In the genomic region with DNA sequence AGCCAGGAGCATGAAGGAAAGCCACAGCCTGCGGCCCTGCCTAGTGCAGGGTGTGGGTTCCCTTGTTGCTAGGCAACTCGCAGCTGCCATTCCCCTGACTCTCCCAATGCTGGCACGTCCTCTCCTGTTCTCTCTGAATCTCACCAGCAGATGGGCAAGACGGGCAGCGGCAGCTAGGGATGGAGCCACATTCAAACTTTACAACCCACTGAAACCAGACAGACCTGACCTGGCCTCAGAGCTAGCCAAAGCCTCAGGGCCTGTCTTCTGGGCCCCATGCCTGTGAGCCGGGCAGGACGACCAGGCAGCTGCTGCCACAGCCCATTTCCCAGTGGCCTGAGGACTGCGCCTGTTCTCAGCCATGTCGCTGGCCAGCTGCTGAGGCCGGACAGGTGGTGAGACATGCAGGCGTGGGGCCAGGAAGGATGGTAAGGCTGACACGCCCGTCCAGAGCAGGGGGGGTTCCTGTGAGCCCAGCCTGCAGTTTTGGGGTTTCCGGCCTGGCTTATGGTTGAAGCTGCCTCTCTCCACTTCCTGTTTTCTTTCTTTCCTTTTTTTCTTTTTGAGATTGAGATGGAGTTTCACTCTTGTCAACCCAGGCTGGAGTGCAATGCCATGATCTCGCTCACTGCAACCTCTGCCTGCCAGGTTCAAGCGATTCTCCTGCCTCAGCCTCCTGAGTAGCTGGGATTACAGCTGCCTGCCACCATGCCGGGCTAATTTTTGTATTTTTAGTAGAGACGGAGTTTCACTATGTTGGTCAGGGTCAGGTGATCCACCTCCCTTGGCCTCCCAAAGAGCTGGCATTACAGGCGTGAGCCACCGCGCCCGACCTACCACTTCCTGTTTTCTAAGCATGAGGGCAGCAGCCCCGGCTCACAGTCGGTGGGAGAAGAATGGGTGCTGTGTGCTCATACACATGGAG, we compare ENCODE assay signal across 8 cellular contexts. TPM values are rescaled to one million over a fixed set of nuclear protein-coding genes. Genes with fewer than 3 reads are reported as not detected.
A peak's percentile ranks its signal among the peaks of the same experiment; 100 is the strongest.
DNase-seq lines count a peak whose midpoint lies in the region; ATAC-seq and TF ChIP-seq lines count a peak whose summit lies in the region.

No MANE protein-coding gene starts in this region.

- DNase-seq in COLO668 (lab: John Stamatoyannopoulos, UW; ENCODE audit: unreplicated experiment) (peak; percentile 56), T-helper 9 cell (peak; percentile 69), mammary epithelial cell (peak; percentile 87), posterior vena cava (ENCODE audit: low spot score) (peak; percentile 88), head of caudate nucleus (no peak), NCI-H2107 treated with DMSO at 0.1 percent for 48 hours (lab: John Stamatoyannopoulos, UW; ENCODE audit: unreplicated experiment) (no peak), nephron progenitor cell (no peak)

- peak in 1 of 2 donors; percentile 20 for TF ChIP-seq CTCF in mammary epithelial cell (conservative IDR thresholded peaks at IDR 0.05 in 1 of 2, IDR thresholded peaks at IDR 0.05 in 1 of 2; ENCODE audit: extremely low read depth in 1 of 2, insufficient read depth in 1 of 2, low read depth in 1 of 2, low read length in 2 of 2)
- no peak for TF ChIP-seq CTCF in nephron progenitor cell (IDR thresholded peaks at IDR 0.05)

- BruUV-seq in mammary epithelial cell (replicated peaks; lab: Mats Ljungman, UMichigan): no TSS peak

- ATAC-seq in HG03097 (IDR thresholded peaks at IDR 0.05; ENCODE audit: low FRiP score, unreplicated experiment): peak; percentile 40

- H2AFZ ChIP-seq in mammary epithelial cell (ENCODE audit: low read depth, low read length): peak overlapping the region; percentile 33

- peaks cover 37% of the 10 kb centered on the region for H3K4me1 Mint-ChIP-seq in nephron progenitor cell

- WGBS in mammary epithelial cell (ENCODE audit: low coverage, missing lambda C conversion rate): 66% methylated on average over 14 of the region's 24 CpGs

- peak overlapping the region; percentile 69 for H3K4me2 ChIP-seq in mammary epithelial cell (ENCODE audit: insufficient read depth, low read depth, low read length)

- H3K9me3 Mint-ChIP-seq in nephron progenitor cell: no peaks in the 10 kb centered on the region

- no peak overlapping the region for H3K4me3 ChIP-seq in mammary epithelial cell (replicated peaks in 1 of 3; ENCODE audit: insufficient read depth in 1 of 3, low read depth in 2 of 3, low read length in 3 of 3)

- H3K27ac Mint-ChIP-seq in nephron progenitor cell: no peak overlapping the region

- intact Hi-C loops in mammary epithelial cell (cut with micrococcal nuclease) (loop anchor here (10.0 kb wide), 1 partner anchor 563 kb away; the partner anchor contains the start of gene RPL3), posterior vena cava (cut with DNase I) (no loop called here), head of caudate nucleus (cut with DNase I) (loop anchor here (5.0 kb wide), 1 partner anchor 44 kb away; the partner anchor contains the start of gene GTPBP1)

- H3K79me2 ChIP-seq in mammary epithelial cell (ENCODE audit: insufficient read depth, low read length): peaks cover 26% of the 10 kb centered on the region

- H3K4me3 Mint-ChIP-seq in nephron progenitor cell: no peak overlapping the region

- H3K9ac ChIP-seq in mammary epithelial cell (ENCODE audit: insufficient read depth, low read length): no peak overlapping the region

- peaks cover 15% of the 10 kb centered on the region for H3K36me3 ChIP-seq in mammary epithelial cell (ENCODE audit: insufficient read depth, low read length)

- CTCF ChIA-PET in mammary epithelial cell (lab: Charles Lee; ENCODE audit: low non-redundant PET): no interaction called here

- dilution Hi-C loops in mammary epithelial cell (cut with HindIII; ENCODE audit: low sequenced_read_pairs): no loop called here

- peak overlapping the region; percentile 10 for H3K27ac ChIP-seq in mammary epithelial cell (ENCODE audit: insufficient read depth, low read depth, low read length)

- H3K27me3 Mint-ChIP-seq in nephron progenitor cell (ENCODE audit: low read depth, poor library complexity): peaks cover 3% of the 10 kb centered on the region

- no peaks in the 10 kb centered on the region for H3K9me3 ChIP-seq in mammary epithelial cell (replicated peaks; ENCODE audit: insufficient read depth, low read length)

- no peaks in the 10 kb centered on the region for H3K27me3 ChIP-seq in mammary epithelial cell (ENCODE audit: insufficient read depth, low read length)

- no peaks in the 10 kb centered on the region for H4K20me1 ChIP-seq in mammary epithelial cell (ENCODE audit: insufficient read depth, low read length)

- in situ Hi-C loops in mammary epithelial cell (cut with MboI; ENCODE audit: low sequenced_read_pairs in 2 of 2): loop anchor here in 1 of 2 donors (25.0 kb wide), 2 partner anchors 261 to 561 kb away; partner anchors contain the start of genes APOBEC3C, APOBEC3D and RPL3

- peaks cover 20% of the 10 kb centered on the region for H3K36me3 Mint-ChIP-seq in nephron progenitor cell (ENCODE audit: low read depth)

- H3K4me1 ChIP-seq in mammary epithelial cell (ENCODE audit: insufficient read depth, low read length): peaks cover 55% of the 10 kb centered on the region

RNA-seq across cellular contexts. Expression of gene SUN2, which starts 4.1 kb away (rescaled TPM):
- total RNA-seq in mammary epithelial cell: 100 to 1,000 TPM in 1 of 2 donors, 10 to 100 TPM in 1; 70.3 to 106 TPM
- polyA plus RNA-seq in mammary epithelial cell: 39.1 TPM
- 142 TPM for polyA minus RNA-seq in mammary epithelial cell
- total RNA-seq in posterior vena cava: 100 to 1,000 TPM; 229 to 246 TPM

RNA-seq across cellular contexts. Expression of gene DNAL4, which starts 42.3 kb away (rescaled TPM):
- total RNA-seq in mammary epithelial cell (10 to 100 TPM; 12.6 to 13.5 TPM), posterior vena cava (1 to 10 TPM; 5.9 to 8.3 TPM)
- polyA plus RNA-seq in mammary epithelial cell: 11.4 TPM
- polyA minus RNA-seq in mammary epithelial cell: 3.4 TPM

RNA-seq across cellular contexts. Expression of gene GTPBP1, which starts 45.9 kb away (rescaled TPM):
- total RNA-seq in mammary epithelial cell: 10 to 100 TPM; 23.0 to 47.4 TPM
- polyA plus RNA-seq in mammary epithelial cell: 20.1 TPM
- 33.3 TPM for polyA minus RNA-seq in mammary epithelial cell
- total RNA-seq in posterior vena cava: 10 to 100 TPM; 29.8 to 34.3 TPM

RNA-seq across cellular contexts. Expression of gene JOSD1, which starts 50.9 kb away (rescaled TPM):
- total RNA-seq in mammary epithelial cell: 10 to 100 TPM; 51.5 to 64.5 TPM
- polyA plus RNA-seq in mammary epithelial cell: 42.8 TPM
- 68.6 TPM for polyA minus RNA-seq in mammary epithelial cell
- 10 to 100 TPM; 45.0 to 48.3 TPM for total RNA-seq in posterior vena cava

Comparison
In these comparisons a context has a peak if more than half of its experiments do, and no peak if none do; other contexts are left out.
1. DNase-seq: peak in COLO668 (single experiment), T-helper 9 cell (single experiment), mammary epithelial cell (single experiment) and posterior vena cava (single experiment); none in head of caudate nucleus (0 of 42), NCI-H2107 treated with DMSO at 0.1 percent for 48 hours (single experiment) and nephron progenitor cell (single experiment).
2. intact Hi-C loops: an anchor here in mammary epithelial cell (10.0 kb wide) and head of caudate nucleus (5.0 kb wide); none called in posterior vena cava.